Comparison of ENCODE assay signal across 14 cellular contexts in genomic region chr3:106227068-106227467, GRCh38.
A peak's percentile ranks its signal among the peaks of the same experiment; 100 is the strongest.
DNase-seq lines count a peak whose midpoint lies in the region; ATAC-seq lines count a peak whose summit lies in the region.
"Had no signal": no experiment of that assay in that cellular context is flagged by ENCODE, and none has a peak within 500 bp of the region (broad histone marks: within the 10 kb centered on the region; RNA-seq: fewer than 3 reads in every experiment).

No MANE protein-coding gene starts in this region.

- H3K27ac Mint-ChIP-seq in activated naive CD8-positive, alpha-beta T cell = peak overlapping the region; percentile 50
- H3K27ac Mint-ChIP-seq in activated naive CD8-positive, alpha-beta T cell treated with anti-CD3 and anti-CD28 coated beads for 36 hours = no peak overlapping the region
- peak overlapping the region; percentile 12 for H3K27ac Mint-ChIP-seq in central memory CD8-positive, alpha-beta T cell (ENCODE audit: low read depth)
- H3K27ac Mint-ChIP-seq: B cell; CD4-positive, alpha-beta T cell; GM23338; H9 had no signal

- peaks cover 48% of the 10 kb centered on the region for H3K4me1 Mint-ChIP-seq in activated naive CD8-positive, alpha-beta T cell (ENCODE audit: low read depth)
- peaks cover 39% of the 10 kb centered on the region for H3K4me1 Mint-ChIP-seq in activated naive CD8-positive, alpha-beta T cell treated with anti-CD3 and anti-CD28 coated beads for 36 hours
- H3K4me1 Mint-ChIP-seq in central memory CD8-positive, alpha-beta T cell = peaks cover 13% of the 10 kb centered on the region
- H3K4me1 Mint-ChIP-seq: GM23338, H9 had no signal

- no peak for ATAC-seq in central memory CD8-positive, alpha-beta T cell (replicated peaks; ENCODE audit: extremely low read depth, poor library complexity, severe bottlenecking)
- no peak for ATAC-seq in GM19324 (IDR thresholded peaks at IDR 0.05; ENCODE audit: low FRiP score, unreplicated experiment)
- ATAC-seq: GM12878, GM23338 had no signal

- no peak overlapping the region for H3K4me3 Mint-ChIP-seq in activated naive CD8-positive, alpha-beta T cell
- H3K4me3 Mint-ChIP-seq in activated naive CD8-positive, alpha-beta T cell treated with anti-CD3 and anti-CD28 coated beads for 36 hours = no peak overlapping the region
- H3K4me3 Mint-ChIP-seq in central memory CD8-positive, alpha-beta T cell = no peak overlapping the region
- H3K4me3 Mint-ChIP-seq: B cell; CD4-positive, alpha-beta T cell; GM23338; H9 had no signal

- DNase-seq in activated naive CD8-positive, alpha-beta T cell treated with anti-CD3 and anti-CD28 coated beads for 36 hours = no peak
- DNase-seq in central memory CD8-positive, alpha-beta T cell (ENCODE audit: low spot score in 2 of 2) = no peak
- peak; percentile 9 for DNase-seq in myocyte (ENCODE audit: low read depth)
- no peak for DNase-seq in HUDEP-2 (lab: John Stamatoyannopoulos, UW; ENCODE audit: unreplicated experiment in 76 of 76)
- DNase-seq in NOMO-1 treated with DMSO at 0.1 percent for 48 hours (lab: John Stamatoyannopoulos, UW; ENCODE audit: unreplicated experiment) = no peak
- DNase-seq: C1 segment of cervical spinal cord; CD4-positive, alpha-beta T cell; DMS79; H9 had no signal

- no peaks in the 10 kb centered on the region for H3K27me3 Mint-ChIP-seq in activated naive CD8-positive, alpha-beta T cell
- H3K27me3 Mint-ChIP-seq in activated naive CD8-positive, alpha-beta T cell treated with anti-CD3 and anti-CD28 coated beads for 36 hours = no peaks in the 10 kb centered on the region
- H3K27me3 Mint-ChIP-seq in central memory CD8-positive, alpha-beta T cell = no peaks in the 10 kb centered on the region
- H3K27me3 Mint-ChIP-seq: B cell; CD4-positive, alpha-beta T cell had no signal

- H3K36me3 Mint-ChIP-seq in activated naive CD8-positive, alpha-beta T cell = peaks cover 13% of the 10 kb centered on the region
- peaks cover 58% of the 10 kb centered on the region for H3K36me3 Mint-ChIP-seq in activated naive CD8-positive, alpha-beta T cell treated with anti-CD3 and anti-CD28 coated beads for 36 hours
- H3K36me3 Mint-ChIP-seq in central memory CD8-positive, alpha-beta T cell (ENCODE audit: insufficient read depth) = no peaks in the 10 kb centered on the region

- H3K9me3 Mint-ChIP-seq in activated naive CD8-positive, alpha-beta T cell (ENCODE audit: low read depth) = peaks cover 9% of the 10 kb centered on the region
- peaks cover 31% of the 10 kb centered on the region for H3K9me3 Mint-ChIP-seq in activated naive CD8-positive, alpha-beta T cell treated with anti-CD3 and anti-CD28 coated beads for 36 hours
- peaks cover 10% of the 10 kb centered on the region for H3K9me3 Mint-ChIP-seq in central memory CD8-positive, alpha-beta T cell
